2 cellular contexts compared by ENCODE assay signal in genomic region chr1:67939176-67939751, GRCh38.
TF ChIP-seq lines count a peak whose summit lies in the region.

No MANE protein-coding gene starts in this region.

TF ChIP-seq in SK-N-SH, 30 proteins besides CTCF, POLR2A, EP300 and RAD21 (continued from another document):
- TF ChIP-seq REST (IDR thresholded peaks at IDR 0.05; ENCODE audit: low read depth, low read length) (no peak), FOXJ3 (CRISPR knock-in tag; IDR thresholded peaks at IDR 0.05) (no peak), TAF1 (IDR thresholded peaks at IDR 0.05; ENCODE audit: borderline replicate concordance, low read depth, low read length) (no peak), ELF1 (IDR thresholded peaks at IDR 0.05) (no peak), RXRA (IDR thresholded peaks at IDR 0.05; ENCODE audit: borderline replicate concordance, low read depth) (no peak), RCOR1 (IDR thresholded peaks at IDR 0.05; ENCODE audit: low read length) (no peak), GABPA (IDR thresholded peaks at IDR 0.05; ENCODE audit: low read depth) (no peak), MAX (IDR thresholded peaks at IDR 0.05; ENCODE audit: low read depth) (no peak)
- TF ChIP-seq, protein P1, sequence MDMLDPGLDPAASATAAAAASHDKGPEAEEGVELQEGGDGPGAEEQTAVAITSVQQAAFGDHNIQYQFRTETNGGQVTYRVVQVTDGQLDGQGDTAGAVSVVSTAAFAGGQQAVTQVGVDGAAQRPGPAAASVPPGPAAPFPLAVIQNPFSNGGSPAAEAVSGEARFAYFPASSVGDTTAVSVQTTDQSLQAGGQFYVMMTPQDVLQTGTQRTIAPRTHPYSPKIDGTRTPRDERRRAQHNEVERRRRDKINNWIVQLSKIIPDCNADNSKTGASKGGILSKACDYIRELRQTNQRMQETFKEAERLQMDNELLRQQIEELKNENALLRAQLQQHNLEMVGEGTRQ (IDR thresholded peaks at IDR 0.05; ENCODE audit: borderline replicate concordance, low read depth, low read length) = no peak

TF ChIP-seq in SK-N-SH treated with all-trans-retinoic acid at 6 μM for 48 hours, 23 proteins besides CTCF, POLR2A, EP300 and RAD21 (continued from another document):
- TF ChIP-seq, protein P2, sequence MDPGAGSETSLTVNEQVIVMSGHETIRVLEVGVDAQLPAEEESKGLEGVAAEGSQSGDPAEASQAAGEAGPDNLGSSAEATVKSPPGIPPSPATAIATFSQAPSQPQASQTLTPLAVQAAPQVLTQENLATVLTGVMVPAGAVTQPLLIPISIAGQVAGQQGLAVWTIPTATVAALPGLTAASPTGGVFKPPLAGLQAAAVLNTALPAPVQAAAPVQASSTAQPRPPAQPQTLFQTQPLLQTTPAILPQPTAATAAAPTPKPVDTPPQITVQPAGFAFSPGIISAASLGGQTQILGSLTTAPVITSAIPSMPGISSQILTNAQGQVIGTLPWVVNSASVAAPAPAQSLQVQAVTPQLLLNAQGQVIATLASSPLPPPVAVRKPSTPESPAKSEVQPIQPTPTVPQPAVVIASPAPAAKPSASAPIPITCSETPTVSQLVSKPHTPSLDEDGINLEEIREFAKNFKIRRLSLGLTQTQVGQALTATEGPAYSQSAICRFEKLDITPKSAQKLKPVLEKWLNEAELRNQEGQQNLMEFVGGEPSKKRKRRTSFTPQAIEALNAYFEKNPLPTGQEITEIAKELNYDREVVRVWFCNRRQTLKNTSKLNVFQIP (CRISPR knock-in tag; IDR thresholded peaks at IDR 0.05; ENCODE audit: borderline replicate concordance, low read depth) = no peak
- TF ChIP-seq BACH2 (CRISPR knock-in tag; IDR thresholded peaks at IDR 0.05; ENCODE audit: borderline replicate concordance) = no peak
- TF ChIP-seq, protein P3, sequence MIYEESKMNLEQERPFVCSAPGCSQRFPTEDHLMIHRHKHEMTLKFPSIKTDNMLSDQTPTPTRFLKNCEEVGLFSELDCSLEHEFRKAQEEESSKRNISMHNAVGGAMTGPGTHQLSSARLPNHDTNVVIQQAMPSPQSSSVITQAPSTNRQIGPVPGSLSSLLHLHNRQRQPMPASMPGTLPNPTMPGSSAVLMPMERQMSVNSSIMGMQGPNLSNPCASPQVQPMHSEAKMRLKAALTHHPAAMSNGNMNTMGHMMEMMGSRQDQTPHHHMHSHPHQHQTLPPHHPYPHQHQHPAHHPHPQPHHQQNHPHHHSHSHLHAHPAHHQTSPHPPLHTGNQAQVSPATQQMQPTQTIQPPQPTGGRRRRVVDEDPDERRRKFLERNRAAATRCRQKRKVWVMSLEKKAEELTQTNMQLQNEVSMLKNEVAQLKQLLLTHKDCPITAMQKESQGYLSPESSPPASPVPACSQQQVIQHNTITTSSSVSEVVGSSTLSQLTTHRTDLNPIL (CRISPR knock-in tag; IDR thresholded peaks at IDR 0.05; ENCODE audit: low read depth) = no peak
- TF ChIP-seq ARNTL (CRISPR knock-in tag; IDR thresholded peaks at IDR 0.05; ENCODE audit: borderline replicate concordance, low read depth) = no peak
- no peak for TF ChIP-seq ZFP3 (CRISPR knock-in tag; IDR thresholded peaks at IDR 0.05)
- TF ChIP-seq ISL1 (CRISPR knock-in tag; IDR thresholded peaks at IDR 0.05) = no peak
- TF ChIP-seq, protein P4, sequence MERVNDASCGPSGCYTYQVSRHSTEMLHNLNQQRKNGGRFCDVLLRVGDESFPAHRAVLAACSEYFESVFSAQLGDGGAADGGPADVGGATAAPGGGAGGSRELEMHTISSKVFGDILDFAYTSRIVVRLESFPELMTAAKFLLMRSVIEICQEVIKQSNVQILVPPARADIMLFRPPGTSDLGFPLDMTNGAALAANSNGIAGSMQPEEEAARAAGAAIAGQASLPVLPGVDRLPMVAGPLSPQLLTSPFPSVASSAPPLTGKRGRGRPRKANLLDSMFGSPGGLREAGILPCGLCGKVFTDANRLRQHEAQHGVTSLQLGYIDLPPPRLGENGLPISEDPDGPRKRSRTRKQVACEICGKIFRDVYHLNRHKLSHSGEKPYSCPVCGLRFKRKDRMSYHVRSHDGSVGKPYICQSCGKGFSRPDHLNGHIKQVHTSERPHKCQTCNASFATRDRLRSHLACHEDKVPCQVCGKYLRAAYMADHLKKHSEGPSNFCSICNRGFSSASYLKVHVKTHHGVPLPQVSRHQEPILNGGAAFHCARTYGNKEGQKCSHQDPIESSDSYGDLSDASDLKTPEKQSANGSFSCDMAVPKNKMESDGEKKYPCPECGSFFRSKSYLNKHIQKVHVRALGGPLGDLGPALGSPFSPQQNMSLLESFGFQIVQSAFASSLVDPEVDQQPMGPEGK (CRISPR knock-in tag; IDR thresholded peaks at IDR 0.05; ENCODE audit: borderline replicate concordance) = no peak
- TF ChIP-seq PPARA (CRISPR knock-in tag; IDR thresholded peaks at IDR 0.05; ENCODE audit: borderline replicate concordance) = no peak
- TF ChIP-seq TOX (CRISPR knock-in tag; IDR thresholded peaks at IDR 0.05; ENCODE audit: borderline replicate concordance) = no peak
- no peak for TF ChIP-seq ZC3H10 (CRISPR knock-in tag; IDR thresholded peaks at IDR 0.05)
